26 cellular contexts compared by ENCODE assay signal in genomic region chr15:68124700-68125099, GRCh38.
A peak's percentile ranks its signal among the peaks of the same experiment; 100 is the strongest.
DNase-seq lines count a peak whose midpoint lies in the region; ATAC-seq, FAIRE-seq and TF ChIP-seq lines count a peak whose summit lies in the region.
"Had no signal": no experiment of that assay in that cellular context is flagged by ENCODE, and none has a peak within 500 bp of the region (broad histone marks: within the 10 kb centered on the region; RNA-seq: fewer than 3 reads in every experiment).

No MANE protein-coding gene starts in this region.

- intact Hi-C loops in K562 (cut with micrococcal nuclease): no loop called here

- in situ Hi-C loops in K562 (cut with MboI): no loop called here

- no peak overlapping the region for H3K9ac ChIP-seq in K562 (ENCODE audit: insufficient read depth in 1 of 2, low read depth in 2 of 2, low read length in 2 of 2)
- H3K9ac ChIP-seq: BLaER1 treated with 17β-estradiol and CSF1 and Interleukin-3, amounts not matched to agents 10 nM and 100 nM had no signal

- no peaks in the 10 kb centered on the region for H3K9me1 ChIP-seq in K562 (ENCODE audit: control insufficient read depth, insufficient read depth, low read length)

- no peak overlapping the region for H3K4me3 Mint-ChIP-seq in activated naive CD4-positive, alpha-beta T cell treated with anti-CD3 and anti-CD28 coated beads, Interleukin-2, amount 10 ng/mL, durations not matched to agents 7 days and 5 days
- no peak overlapping the region for H3K4me3 Mint-ChIP-seq in progenitor cell of endocrine pancreas (ENCODE audit: low read depth)
- H3K4me3 Mint-ChIP-seq: CD14-positive monocyte; CD4-positive, alpha-beta T cell; CD8-positive, alpha-beta memory T cell; GM23338; H9 had no signal

- H3K36me3 ChIP-seq in K562 (ENCODE audit: control insufficient read depth, insufficient read depth, low read length): 0 out of 3 replicates have a peak, but pooled peaks cover 3% of the 10 kb centered on the region
- H3K36me3 ChIP-seq: BE2C had no signal

- POLR2A ChIA-PET in A549 (lab: Yijun Ruan, JAX) (no interaction called here), K562 (lab: Yijun Ruan, JAX) (no interaction called here)

- no peaks in the 10 kb centered on the region for H3K27me3 Mint-ChIP-seq in activated naive CD4-positive, alpha-beta T cell treated with anti-CD3 and anti-CD28 coated beads, Interleukin-2, amount 10 ng/mL, durations not matched to agents 7 days and 5 days
- H3K27me3 Mint-ChIP-seq in progenitor cell of endocrine pancreas: no peaks in the 10 kb centered on the region
- H3K27me3 Mint-ChIP-seq: CD4-positive, alpha-beta T cell; CD8-positive, alpha-beta memory T cell had no signal

- H2AFZ ChIP-seq in K562 (ENCODE audit: low read depth, low read length): no peak overlapping the region
- H2AFZ ChIP-seq: GM23338 had no signal

- TF ChIP-seq POLR2A in A549 (IDR thresholded peaks at IDR 0.05; ENCODE audit: low read length): no peak
- TF ChIP-seq POLR2A in K562 (conservative IDR thresholded peaks at IDR 0.05): no peak

- H3K4me1 ChIP-seq in A549: no peaks in the 10 kb centered on the region
- no peaks in the 10 kb centered on the region for H3K4me1 ChIP-seq in K562 (replicated peaks in 1 of 2; ENCODE audit: control insufficient read depth in 2 of 2, insufficient read depth in 2 of 2, low read length in 2 of 2)
- H3K4me1 ChIP-seq: BE2C had no signal

- H3K4me3 ChIP-seq in A549 (no peak overlapping the region), K562 (no peak overlapping the region)
- H3K4me3 ChIP-seq: BLaER1 treated with 17β-estradiol and CSF1 and Interleukin-3, amounts not matched to agents 10 nM and 100 nM; GM12878; GM23338 had no signal

- peak overlapping the region; percentile 7 for H3K27ac Mint-ChIP-seq in activated naive CD4-positive, alpha-beta T cell treated with anti-CD3 and anti-CD28 coated beads, Interleukin-2, amount 10 ng/mL, durations not matched to agents 7 days and 5 days
- H3K27ac Mint-ChIP-seq in progenitor cell of endocrine pancreas: peak overlapping the region; percentile 37
- H3K27ac Mint-ChIP-seq: CD4-positive, alpha-beta T cell; GM23338; H9 had no signal

- no peaks in the 10 kb centered on the region for H3K4me1 Mint-ChIP-seq in activated naive CD4-positive, alpha-beta T cell treated with anti-CD3 and anti-CD28 coated beads, Interleukin-2, amount 10 ng/mL, durations not matched to agents 7 days and 5 days
- peaks cover 6% of the 10 kb centered on the region for H3K4me1 Mint-ChIP-seq in progenitor cell of endocrine pancreas (ENCODE audit: low read depth)
- H3K4me1 Mint-ChIP-seq: GM23338, H9 had no signal

- no peak for ATAC-seq in A549
- no peak for ATAC-seq in K562
- no peak for ATAC-seq in GM21360 (IDR thresholded peaks at IDR 0.05; ENCODE audit: unreplicated experiment)
- ATAC-seq: GM12878, GM23338, HCT116 had no signal

- no peaks in the 10 kb centered on the region for H3K9me3 ChIP-seq in A549
- no peaks in the 10 kb centered on the region for H3K9me3 ChIP-seq in K562 (replicated peaks; ENCODE audit: control insufficient read depth, insufficient read depth, low read depth, low read length)
- H3K9me3 ChIP-seq: BE2C had no signal

- WGBS in A549 (ENCODE audit: missing lambda C conversion rate): 94% methylated on average over 2 of the region's 2 CpGs
- WGBS in K562 (ENCODE audit: insufficient coverage, low coverage, missing lambda C conversion rate): 94% methylated on average over 2 of the region's 2 CpGs

- BruUV-seq in K562 (replicated peaks; lab: Mats Ljungman, UMichigan): no TSS peak

- no peaks in the 10 kb centered on the region for H4K20me1 ChIP-seq in K562 (replicated peaks; ENCODE audit: control insufficient read depth, insufficient read depth, low read length)

- CTCF ChIA-PET in activated naive CD4-positive, alpha-beta T cell treated with anti-CD3 and anti-CD28 coated beads, Interleukin-2, amount 10 ng/mL, durations not matched to agents 7 days and 5 days (lab: Charles Lee): interaction anchor here (0.6 kb wide), 1 partner anchor 913 kb away, joined by 4 read pairs; no protein-coding TSS in a partner anchor
- CTCF ChIA-PET in A549 (lab: Yijun Ruan, JAX) (no interaction called here), K562 (lab: Yijun Ruan, JAX; ENCODE audit: low intra/inter-chr PET ratio) (no interaction called here)

- TF ChIP-seq RAD21 in A549 (conservative IDR thresholded peaks at IDR 0.05 in 1 of 2, IDR thresholded peaks at IDR 0.05 in 1 of 2): no peak
- TF ChIP-seq RAD21 in K562 (CRISPR knock-in tag; conservative IDR thresholded peaks at IDR 0.05 in 1 of 2, IDR thresholded peaks at IDR 0.05 in 1 of 2): no peak

- peaks cover 31% of the 10 kb centered on the region for H3K36me3 Mint-ChIP-seq in activated naive CD4-positive, alpha-beta T cell treated with anti-CD3 and anti-CD28 coated beads, Interleukin-2, amount 10 ng/mL, durations not matched to agents 7 days and 5 days
- peaks cover 15% of the 10 kb centered on the region for H3K36me3 Mint-ChIP-seq in progenitor cell of endocrine pancreas (ENCODE audit: insufficient read depth)

- TF ChIP-seq EP300 in A549 (IDR thresholded peaks at IDR 0.05) (no peak), K562 (IDR thresholded peaks at IDR 0.05; ENCODE audit: low read length) (no peak)

- DNase-seq in activated naive CD4-positive, alpha-beta T cell treated with anti-CD3 and anti-CD28 coated beads, Interleukin-2, amount 10 ng/mL, durations not matched to agents 7 days and 5 days: no peak
- DNase-seq in activated naive CD4-positive, alpha-beta T cell (lab: John Stamatoyannopoulos, UW): no peak
- DNase-seq in A549 (ENCODE audit: low read depth in 1 of 2, low spot score in 1 of 2): no peak
- DNase-seq in K562 (ENCODE audit: extremely low read depth in 1 of 4, low spot score in 3 of 4): no peak
- no peak for DNase-seq in progenitor cell of endocrine pancreas (ENCODE audit: low spot score, unreplicated experiment)
- DNase-seq in activated CD4-positive, alpha-beta T cell treated with anti-CD3 and anti-CD28 coated beads for 48 hours: no peak
- DNase-seq: ACHN; AML-193; BE2C; CD4-positive, alpha-beta T cell; CD8-positive, alpha-beta memory T cell; DMS 273 treated with DMSO at 0.1 percent for 48 hours; DMS79; EL; GDM1; H9 had no signal

- H3K27ac ChIP-seq in A549: no peak overlapping the region
- no peak overlapping the region for H3K27ac ChIP-seq in K562 (ENCODE audit: extremely low read depth, low read depth, low read length)
- H3K27ac ChIP-seq: 22Rv1; BLaER1 treated with 17β-estradiol and CSF1 and Interleukin-3, amounts not matched to agents 10 nM and 100 nM had no signal

- H3K27me3 ChIP-seq in K562 (ENCODE audit: control insufficient read depth in 2 of 2, insufficient read depth in 2 of 2, low read length in 2 of 2): no peaks in the 10 kb centered on the region
- H3K27me3 ChIP-seq: BE2C; BLaER1 treated with 17β-estradiol and CSF1 and Interleukin-3, amounts not matched to agents 10 nM and 100 nM had no signal

- H3K79me2 ChIP-seq in K562 (ENCODE audit: control insufficient read depth, insufficient read depth, low read length): peaks cover 66% of the 10 kb centered on the region

- no peaks in the 10 kb centered on the region for H3K9me3 Mint-ChIP-seq in activated naive CD4-positive, alpha-beta T cell treated with anti-CD3 and anti-CD28 coated beads, Interleukin-2, amount 10 ng/mL, durations not matched to agents 7 days and 5 days
- H3K9me3 Mint-ChIP-seq in progenitor cell of endocrine pancreas (ENCODE audit: low read depth): peaks cover 5% of the 10 kb centered on the region
- H3K9me3 Mint-ChIP-seq: GM23338, H9 had no signal

- no peak for TF ChIP-seq CTCF in A549 (IDR thresholded peaks at IDR 0.05)
- no peak for TF ChIP-seq CTCF in K562 (IDR thresholded peaks at IDR 0.05 in 2 of 3, conservative IDR thresholded peaks at IDR 0.05 in 1 of 3; ENCODE audit: insufficient read depth in 2 of 3, low read depth in 1 of 3, low read length in 3 of 3)
- no peak for TF ChIP-seq CTCF in progenitor cell of endocrine pancreas (IDR thresholded peaks at IDR 0.05; ENCODE audit: unreplicated experiment)

- FAIRE-seq in A549 (lab: Jason Lieb, UNC): no peak
- no peak for FAIRE-seq in K562 (lab: Jason Lieb, UNC)
- FAIRE-seq: A204.1, D721Med, GM12878, GM19239 had no signal

- H3K4me2 ChIP-seq in A549 (no peak overlapping the region), K562 (ENCODE audit: insufficient read depth, low read length) (no peak overlapping the region)
- H3K4me2 ChIP-seq: BLaER1 treated with 17β-estradiol and CSF1 and Interleukin-3, amounts not matched to agents 10 nM and 100 nM; GM23338 had no signal

TF ChIP-seq in A549, 52 proteins besides CTCF, POLR2A, EP300 and RAD21:
- no peak for TF ChIP-seq HOXA7 (CRISPR knock-in tag; IDR thresholded peaks at IDR 0.05)
- TF ChIP-seq HOXB5 (CRISPR knock-in tag; IDR thresholded peaks at IDR 0.05): no peak
- no peak for TF ChIP-seq ZC3H11A (IDR thresholded peaks at IDR 0.05)
- no peak for TF ChIP-seq HES2 (IDR thresholded peaks at IDR 0.05)
- no peak for TF ChIP-seq HOXB13 (CRISPR knock-in tag; IDR thresholded peaks at IDR 0.05; ENCODE audit: low read depth)
- TF ChIP-seq MAFK (IDR thresholded peaks at IDR 0.05; ENCODE audit: partially characterized antibody): peak; percentile 81
- TF ChIP-seq FOXS1 (CRISPR knock-in tag; IDR thresholded peaks at IDR 0.05): no peak

TF ChIP-seq in K562, 482 proteins besides CTCF, POLR2A, EP300 and RAD21:
- TF ChIP-seq ZNF134 (CRISPR knock-in tag; conservative IDR thresholded peaks at IDR 0.05) (no peak), STAG1 (CRISPR knock-in tag; IDR thresholded peaks at IDR 0.05; ENCODE audit: borderline replicate concordance) (no peak), ZNF316 (IDR thresholded peaks at IDR 0.05) (peak; percentile 77), C11orf30 (IDR thresholded peaks at IDR 0.05; ENCODE audit: low read depth) (peak; percentile 49; the same call in 1 of the 2 replicates)
